ENCODE assay signal across 1 cellular context in the genomic region with DNA sequence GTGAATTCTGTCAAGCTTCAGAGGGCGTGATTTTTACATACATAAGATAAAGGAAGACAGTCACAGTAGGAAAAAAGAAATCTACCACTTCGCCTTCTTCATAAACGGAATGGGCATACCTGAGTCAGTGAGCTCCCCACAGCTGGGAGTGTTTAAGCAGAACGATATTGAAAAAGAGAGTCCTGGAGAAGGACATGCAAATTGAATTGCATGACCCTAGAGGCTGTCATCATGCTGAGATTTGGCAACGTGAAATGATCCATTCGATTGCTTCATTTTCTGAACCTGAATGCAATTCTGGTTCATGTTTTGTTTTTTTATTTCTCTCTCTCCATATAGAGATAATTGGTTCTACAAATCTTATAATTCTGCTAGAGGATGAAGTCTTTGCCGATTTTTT.
TF ChIP-seq lines count a peak whose summit lies in the region.

No MANE protein-coding gene starts in this region.

TF ChIP-seq in HepG2, 621 proteins besides CTCF, POLR2A, EP300 and RAD21 (continued from another document):
- TF ChIP-seq MLXIP (CRISPR knock-in tag; IDR thresholded peaks at IDR 0.05; ENCODE audit: borderline replicate concordance) (no peak), ZNF878 (CRISPR knock-in tag; IDR thresholded peaks at IDR 0.05) (no peak)
- TF ChIP-seq, protein P1, sequence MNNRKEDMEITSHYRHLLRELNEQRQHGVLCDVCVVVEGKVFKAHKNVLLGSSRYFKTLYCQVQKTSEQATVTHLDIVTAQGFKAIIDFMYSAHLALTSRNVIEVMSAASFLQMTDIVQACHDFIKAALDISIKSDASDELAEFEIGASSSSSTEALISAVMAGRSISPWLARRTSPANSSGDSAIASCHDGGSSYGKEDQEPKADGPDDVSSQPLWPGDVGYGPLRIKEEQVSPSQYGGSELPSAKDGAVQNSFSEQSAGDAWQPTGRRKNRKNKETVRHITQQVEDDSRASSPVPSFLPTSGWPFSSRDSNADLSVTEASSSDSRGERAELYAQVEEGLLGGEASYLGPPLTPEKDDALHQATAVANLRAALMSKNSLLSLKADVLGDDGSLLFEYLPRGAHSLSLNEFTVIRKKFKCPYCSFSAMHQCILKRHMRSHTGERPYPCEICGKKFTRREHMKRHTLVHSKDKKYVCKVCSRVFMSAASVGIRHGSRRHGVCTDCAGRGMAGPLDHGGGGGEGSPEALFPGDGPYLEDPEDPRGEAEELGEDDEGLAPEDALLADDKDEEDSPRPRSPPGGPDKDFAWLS (CRISPR knock-in tag; IDR thresholded peaks at IDR 0.05; ENCODE audit: borderline replicate concordance), result no peak
